Comparison of ENCODE assay signal across 17 cellular contexts in genomic region chr3:13068269-13069010, GRCh38. TPM values are rescaled to one million over a fixed set of nuclear protein-coding genes. Genes with fewer than 3 reads are reported as not detected.
DNase-seq lines count a peak whose midpoint lies in the region; ATAC-seq and TF ChIP-seq lines count a peak whose summit lies in the region.
"Had no signal": no experiment of that assay in that cellular context is flagged by ENCODE, and none has a peak within 500 bp of the region (broad histone marks: within the 10 kb centered on the region; RNA-seq: fewer than 3 reads in every experiment).

No MANE protein-coding gene starts in this region.

- H3K36me3 Mint-ChIP-seq in activated CD4-positive, alpha-beta T cell treated with anti-CD3 and anti-CD28 coated beads for 36 hours (ENCODE audit: low read depth), result no peaks in the 10 kb centered on the region
- H3K36me3 Mint-ChIP-seq in IgD-negative memory B cell, result peaks cover 13% of the 10 kb centered on the region
- H3K36me3 Mint-ChIP-seq in activated naive CD8-positive, alpha-beta T cell, result peaks cover 3% of the 10 kb centered on the region

- H2AFZ ChIP-seq in neuronal stem cell (ENCODE audit: low read length), result no peak overlapping the region
- H2AFZ ChIP-seq in PC-9, result no peak overlapping the region

- no peaks in the 10 kb centered on the region for H3K79me2 ChIP-seq in PC-9 (ENCODE audit: low read depth)

- H4K8ac ChIP-seq in neuronal stem cell (ENCODE audit: low read depth, low read length), result no peak overlapping the region

- H2AK5ac ChIP-seq in neuronal stem cell (ENCODE audit: low read depth, low read length), result no peak overlapping the region

- H3K36me3 ChIP-seq in neuronal stem cell (replicated peaks in 1 of 2; ENCODE audit: control insufficient read depth in 2 of 2, insufficient read depth in 2 of 2, low read length in 2 of 2), result no peaks in the 10 kb centered on the region
- no peaks in the 10 kb centered on the region for H3K36me3 ChIP-seq in PC-9 (ENCODE audit: low read depth)
- H3K36me3 ChIP-seq: SJSA1 had no signal

- WGBS in neuronal stem cell (ENCODE audit: extremely low coverage in 2 of 2, insufficient read length in 2 of 2, insufficient replicate concordance in 1 of 2), 2 donors, result no CpG with 5 or more reads among the region's 4 CpGs

- H3K23ac ChIP-seq in neuronal stem cell (ENCODE audit: low read depth, low read length, poor library complexity), result no peak overlapping the region

- peaks cover 33% of the 10 kb centered on the region for H3K4me1 Mint-ChIP-seq in activated CD4-positive, alpha-beta T cell treated with anti-CD3 and anti-CD28 coated beads for 36 hours
- H3K4me1 Mint-ChIP-seq in IgD-negative memory B cell, result peaks cover 44 to 57% (median 47%) of the 10 kb centered on the region in 3 donors
- peaks cover 41% of the 10 kb centered on the region for H3K4me1 Mint-ChIP-seq in activated naive CD8-positive, alpha-beta T cell (ENCODE audit: low read depth)

- CTCF ChIA-PET in activated CD4-positive, alpha-beta T cell treated with anti-CD3 and anti-CD28 coated beads for 36 hours (lab: Charles Lee), result no interaction called here
- CTCF ChIA-PET in PC-9 (lab: Charles Lee), result no interaction called here

- no peak overlapping the region for H3K9ac ChIP-seq in neuronal stem cell (ENCODE audit: low read depth, low read length, poor library complexity)

- no peak overlapping the region for H3K14ac ChIP-seq in neuronal stem cell (ENCODE audit: low read length)

- ATAC-seq in activated CD4-positive, alpha-beta T cell treated with anti-CD3 and anti-CD28 coated beads for 36 hours, result no peak
- ATAC-seq: left colon, sciatic nerve had no signal

- peaks cover 9 to 40% of the 10 kb centered on the region in 2 donors for H3K4me1 ChIP-seq in neuronal stem cell (ENCODE audit: control insufficient read depth in 2 of 2, insufficient read depth in 1 of 2, low read depth in 1 of 2, low read length in 2 of 2)
- H3K4me1 ChIP-seq in PC-9 (replicated peaks; ENCODE audit: insufficient read depth), result peaks cover 6% of the 10 kb centered on the region
- H3K4me1 ChIP-seq: Caco-2, SJSA1 had no signal

- H3K27me3 ChIP-seq in neuronal stem cell (ENCODE audit: control insufficient read depth in 3 of 3, insufficient read depth in 3 of 3, low read depth in 1 of 3, low read length in 3 of 3) (peaks cover 0 to 7% (median 5%) of the 10 kb centered on the region in 3 experiments), PC-9 (ENCODE audit: insufficient read depth, low read depth) (no peaks in the 10 kb centered on the region)

- H3K27ac ChIP-seq in neuronal stem cell (replicated peaks; ENCODE audit: low read length) (no peak overlapping the region), PC-9 (no peak overlapping the region)
- H3K27ac ChIP-seq: SJSA1 had no signal

- intact Hi-C loops in activated CD4-positive, alpha-beta T cell treated with anti-CD3 and anti-CD28 coated beads for 36 hours (cut with DNase I, micrococcal nuclease), result loop anchor here (1.0 to 2.0 kb wide), 3 partner anchors 54 to 383 kb away; no protein-coding TSS in a partner anchor
- intact Hi-C loops in PC-9 (cut with micrococcal nuclease; ENCODE audit: unreplicated experiment) (no loop called here), head of caudate nucleus (cut with DNase I) (no loop called here)

- H3K9me3 Mint-ChIP-seq in activated CD4-positive, alpha-beta T cell treated with anti-CD3 and anti-CD28 coated beads for 36 hours (ENCODE audit: low read depth), result no peaks in the 10 kb centered on the region
- H3K9me3 Mint-ChIP-seq in IgD-negative memory B cell, result no peaks in the 10 kb centered on the region
- no peaks in the 10 kb centered on the region for H3K9me3 Mint-ChIP-seq in activated naive CD8-positive, alpha-beta T cell (ENCODE audit: low read depth)
- H3K9me3 Mint-ChIP-seq: stimulated activated naive CD8-positive, alpha-beta T cell treated with anti-CD3 and anti-CD28 coated beads, Interleukin-15, amount 100 ng/mL, for 72 hours had no signal

- no peak overlapping the region for H2BK120ac ChIP-seq in neuronal stem cell (ENCODE audit: low read depth, low read length)

- no peak overlapping the region for H2BK5ac ChIP-seq in neuronal stem cell (ENCODE audit: low read length)

- no peak overlapping the region for H3K4me3 Mint-ChIP-seq in activated CD4-positive, alpha-beta T cell treated with anti-CD3 and anti-CD28 coated beads for 36 hours
- H3K4me3 Mint-ChIP-seq in IgD-negative memory B cell, result peak overlapping the region in 2 of 4 donors; percentile 38 to 39
- H3K4me3 Mint-ChIP-seq in activated naive CD8-positive, alpha-beta T cell, result no peak overlapping the region

- no peak for TF ChIP-seq CTCF in PC-9 (conservative IDR thresholded peaks at IDR 0.05)

- H3K4me3 ChIP-seq in neuronal stem cell (ENCODE audit: low read length in 2 of 2) (no peak overlapping the region), PC-9 (no peak overlapping the region)
- H3K4me3 ChIP-seq: SJSA1 had no signal

- H2BK12ac ChIP-seq in neuronal stem cell (ENCODE audit: low read length), result no peak overlapping the region

- BruUV-seq in PC-9 (replicated peaks; lab: Mats Ljungman, UMichigan), result no TSS peak

- no peaks in the 10 kb centered on the region for H3K9me2 ChIP-seq in PC-9 (ENCODE audit: insufficient read depth)

- no peak overlapping the region for H3K18ac ChIP-seq in neuronal stem cell (ENCODE audit: low read length)

- no peaks in the 10 kb centered on the region for H4K20me1 ChIP-seq in PC-9 (ENCODE audit: insufficient read depth)

- no peaks in the 10 kb centered on the region for H3K9me3 ChIP-seq in neuronal stem cell (replicated peaks in 1 of 2; ENCODE audit: control insufficient read depth in 2 of 2, insufficient read depth in 1 of 2, low read depth in 1 of 2, low read length in 2 of 2)
- no peaks in the 10 kb centered on the region for H3K9me3 ChIP-seq in PC-9 (ENCODE audit: insufficient read depth, low read depth)
- H3K9me3 ChIP-seq: Caco-2, SJSA1 had no signal

- POLR2A ChIA-PET in activated CD4-positive, alpha-beta T cell treated with anti-CD3 and anti-CD28 coated beads for 36 hours (lab: Charles Lee), result no interaction called here
- POLR2A ChIA-PET in PC-9 (lab: Charles Lee; ENCODE audit: unreplicated experiment), result no interaction called here

- peak overlapping the region; percentile 24 for H2BK15ac ChIP-seq in neuronal stem cell (ENCODE audit: low read length)

- H3K4ac ChIP-seq in neuronal stem cell (ENCODE audit: low read length), result no peak overlapping the region

- H3K27me3 Mint-ChIP-seq in activated CD4-positive, alpha-beta T cell treated with anti-CD3 and anti-CD28 coated beads for 36 hours, result peaks cover 4% of the 10 kb centered on the region
- H3K27me3 Mint-ChIP-seq in IgD-negative memory B cell, result no peaks in the 10 kb centered on the region
- H3K27me3 Mint-ChIP-seq in activated naive CD8-positive, alpha-beta T cell, result no peaks in the 10 kb centered on the region

- peaks cover 4% of the 10 kb centered on the region; the same call in 1 of the 2 replicates for H3F3A ChIP-seq in PC-9 (ENCODE audit: insufficient read depth, low read depth)

- DNase-seq in activated CD4-positive, alpha-beta T cell treated with anti-CD3 and anti-CD28 coated beads for 36 hours, result no peak
- DNase-seq in activated CD4-positive, alpha-beta T cell treated with anti-CD3 and anti-CD28 coated beads for 48 hours, result no peak
- DNase-seq in neuronal stem cell (ENCODE audit: low spot score), result no peak
- DNase-seq in PC-9, result no peak
- DNase-seq in head of caudate nucleus, result no peak
- no peak for DNase-seq in putamen (ENCODE audit: low spot score)
- DNase-seq: activated T-cell treated with anti-CD3 and anti-CD28 coated beads for 4 hours; Caco-2; hippocampal formation; left colon; NCI-H1092; NCI-H2171 treated with DMSO at 0.1 percent for 48 hours; stimulated activated naive CD8-positive, alpha-beta T cell treated with anti-CD3 and anti-CD28 coated beads, Interleukin-15, amount 100 ng/mL, for 72 hours had no signal

- H3K4me2 ChIP-seq in neuronal stem cell (ENCODE audit: insufficient read depth, low read length, poor library complexity, severe bottlenecking) (no peak overlapping the region), PC-9 (no peak overlapping the region)

- H4K91ac ChIP-seq in neuronal stem cell (ENCODE audit: low read depth, low read length, poor library complexity), result no peak overlapping the region

- peak overlapping the region; percentile 92 for H3K27ac Mint-ChIP-seq in activated CD4-positive, alpha-beta T cell treated with anti-CD3 and anti-CD28 coated beads for 36 hours
- peak overlapping the region in 2 of 3 donors; percentile 50 to 95 for H3K27ac Mint-ChIP-seq in IgD-negative memory B cell
- peak overlapping the region; percentile 83 for H3K27ac Mint-ChIP-seq in activated naive CD8-positive, alpha-beta T cell

- H3K79me1 ChIP-seq in neuronal stem cell (ENCODE audit: low read depth, low read length), result no peaks in the 10 kb centered on the region

RNA-seq across cellular contexts. Expression of gene IQSEC1, which starts 4.8 kb away (rescaled TPM):
- total RNA-seq in activated CD4-positive, alpha-beta T cell treated with anti-CD3 and anti-CD28 coated beads for 36 hours, result 10 to 100 TPM; 36.8 to 40.4 TPM
- 52.5 TPM for polyA plus RNA-seq in IgD-negative memory B cell
- 22.0 TPM for polyA plus RNA-seq in neuronal stem cell (2013, experiment 1 of 2)
- 22.8 TPM for polyA plus RNA-seq in neuronal stem cell (2013, experiment 2 of 2)
- 30.1 and 30.7 TPM in 2 replicates for total RNA-seq in PC-9 (2021)

Comparison
In these comparisons a context has a peak if more than half of its experiments do, and no peak if none do; other contexts are left out.
1. intact Hi-C loops: an anchor here in activated CD4-positive, alpha-beta T cell treated with anti-CD3 and anti-CD28 coated beads for 36 hours (1.0 to 2.0 kb wide); none called in PC-9 and head of caudate nucleus.